ENCODE assay signal across 8 cellular contexts in genomic region chr10:25725917-25726716, GRCh38.
DNase-seq lines count a peak whose midpoint lies in the region; ATAC-seq, FAIRE-seq and TF ChIP-seq lines count a peak whose summit lies in the region.

No MANE protein-coding gene starts in this region.

- H3K9me3 ChIP-seq in ascending aorta: no peaks in the 10 kb centered on the region

- H3K4me3 ChIP-seq in ascending aorta: no peak overlapping the region

- peak; percentile 98 for FAIRE-seq in islet of Langerhans (lab: Jason Lieb, UNC)

- H3K36me3 ChIP-seq in ascending aorta: no peaks in the 10 kb centered on the region

- H3K4me3 Mint-ChIP-seq in type B pancreatic cell: no peak overlapping the region

- H3K27me3 ChIP-seq in ascending aorta: no peaks in the 10 kb centered on the region

- H3K4me1 ChIP-seq in ascending aorta: no peaks in the 10 kb centered on the region

- no peaks in the 10 kb centered on the region for H3K4me1 Mint-ChIP-seq in type B pancreatic cell (ENCODE audit: unreplicated experiment)

- intact Hi-C loops in ascending aorta (cut with DNase I): no loop called here

- H3K36me3 Mint-ChIP-seq in type B pancreatic cell: no peaks in the 10 kb centered on the region

- H3K27me3 Mint-ChIP-seq in type B pancreatic cell: peaks cover 4% of the 10 kb centered on the region

- peak; percentile 67 for ATAC-seq in GM18868 (IDR thresholded peaks at IDR 0.05; ENCODE audit: unreplicated experiment)
- peak; percentile 92 for ATAC-seq in HG03342 (IDR thresholded peaks at IDR 0.05; ENCODE audit: unreplicated experiment)
- ATAC-seq in activated CD4-positive, CD25-positive, alpha-beta regulatory T cell treated with anti-CD3 and anti-CD28 coated beads, Interleukin-2, amount 50 U/mL, for 24 hours: no peak

- no peak overlapping the region for H3K27ac Mint-ChIP-seq in type B pancreatic cell

- TF ChIP-seq CTCF in ascending aorta (IDR thresholded peaks at IDR 0.05): peak; percentile 15 to 58 (median 48)
- TF ChIP-seq CTCF in type B pancreatic cell (conservative IDR thresholded peaks at IDR 0.05): peak; percentile 89

- no peak overlapping the region for H3K27ac ChIP-seq in ascending aorta

- DNase-seq in D341Med (ENCODE audit: low spot score): peak; percentile 58
- DNase-seq in NCI-H226: peak; percentile 21
- DNase-seq in ascending aorta (ENCODE audit: low spot score in 2 of 2): no peak
- no peak for DNase-seq in type B pancreatic cell (ENCODE audit: extremely low spot score, unreplicated experiment)

- no peaks in the 10 kb centered on the region for H3K9me3 Mint-ChIP-seq in type B pancreatic cell

Comparison
In these comparisons a context has a peak if more than half of its experiments do, and no peak if none do; other contexts are left out.
1. DNase-seq: peak in D341Med (single experiment) and NCI-H226 (single experiment); none in ascending aorta (0 of 2) and type B pancreatic cell (single experiment).
2. ATAC-seq: peak in GM18868 (single experiment) and HG03342 (single experiment); none in activated CD4-positive, CD25-positive, alpha-beta regulatory T cell treated with anti-CD3 and anti-CD28 coated beads, Interleukin-2, amount 50 U/mL, for 24 hours (0 of 2).